Comparison of ENCODE assay signal across 8 cellular contexts in genomic region chr11:33016654-33017053, GRCh38. TPM values are rescaled to one million over a fixed set of nuclear protein-coding genes. Genes with fewer than 3 reads are reported as not detected.
DNase-seq lines count a peak whose midpoint lies in the region; ATAC-seq, FAIRE-seq and TF ChIP-seq lines count a peak whose summit lies in the region.

No MANE protein-coding gene starts in this region.

- H3K4me3 Mint-ChIP-seq in brain: peak overlapping the region; percentile 84 to 88 (median 86)

- peaks cover 20% of the 10 kb centered on the region for H3K27me3 Mint-ChIP-seq in brain

- peaks cover 0 to 3% (median 0%) of the 10 kb centered on the region in 5 experiments for H3K9me3 Mint-ChIP-seq in brain

- peaks cover 0 to 54% (median 35%) of the 10 kb centered on the region in 7 donors for H3K27me3 ChIP-seq in heart right ventricle

- H3K27ac ChIP-seq in heart right ventricle: no peak overlapping the region
- H3K27ac ChIP-seq in mesodermal cell (ENCODE audit: low read depth, low read length, severe bottlenecking): peak overlapping the region; percentile 71
- H3K27ac ChIP-seq in urinary bladder (ENCODE audit: low read depth): no peak overlapping the region

- WGBS in heart right ventricle, 2 donors: 67 to 70% methylated on average over 4 of the region's 4 CpGs
- 43 to 46% methylated on average over 3 to 4 of the region's 4 CpGs for WGBS in mesodermal cell (ENCODE audit: insufficient coverage in 2 of 2), 2 experiments
- 48% methylated on average over 4 of the region's 4 CpGs for WGBS in urinary bladder

- TF ChIP-seq CTCF in heart right ventricle (IDR thresholded peaks at IDR 0.05) (no peak), brain (conservative IDR thresholded peaks at IDR 0.05) (no peak)

- FAIRE-seq in GM19239 (lab: Jason Lieb, UNC): no peak

- H3K4me1 ChIP-seq in heart right ventricle (peaks cover 0 to 22% (median 6%) of the 10 kb centered on the region in 9 donors), mesodermal cell (ENCODE audit: control insufficient read depth, insufficient read depth, low read length, poor library complexity, severe bottlenecking) (peaks cover 9% of the 10 kb centered on the region), urinary bladder (ENCODE audit: insufficient read depth) (no peaks in the 10 kb centered on the region)

- peaks cover 34% of the 10 kb centered on the region for H3K4me1 Mint-ChIP-seq in brain

- H3K4me3 ChIP-seq in heart right ventricle: peak overlapping the region in 8 of 10 donors; percentile 43 to 63 (median 58)
- peak overlapping the region; percentile 56 for H3K4me3 ChIP-seq in mesodermal cell (ENCODE audit: extremely low read depth, insufficient read depth, low read length, poor library complexity, severe bottlenecking)
- peak overlapping the region; percentile 82 for H3K4me3 ChIP-seq in urinary bladder (ENCODE audit: low read depth, low read length)

- peak overlapping the region in 3 of 5 experiments; percentile 55 to 72 (median 67) for H3K27ac Mint-ChIP-seq in brain

- H3K9me3 ChIP-seq in heart right ventricle (no peaks in the 10 kb centered on the region), mesodermal cell (ENCODE audit: control insufficient read depth, low read length) (no peaks in the 10 kb centered on the region)

- DNase-seq in heart right ventricle (no peak), cardiac septum (ENCODE audit: low spot score) (no peak), NCI-H2107 treated with DMSO at 0.1 percent for 48 hours (lab: John Stamatoyannopoulos, UW; ENCODE audit: unreplicated experiment) (no peak), GM19239 (ENCODE audit: insufficient read length, low spot score) (no peak)

- H3K36me3 Mint-ChIP-seq in brain: no peaks in the 10 kb centered on the region

- intact Hi-C loops in heart right ventricle (cut with DNase I): no loop called here
- intact Hi-C loops in cardiac septum (cut with DNase I): no loop called here

- H3K36me3 ChIP-seq in heart right ventricle (no peaks in the 10 kb centered on the region), mesodermal cell (ENCODE audit: control insufficient read depth, insufficient read depth, low read length) (no peaks in the 10 kb centered on the region), urinary bladder (ENCODE audit: insufficient read depth) (no peaks in the 10 kb centered on the region)

- ATAC-seq in heart right ventricle (no peak), GM21825 (IDR thresholded peaks at IDR 0.05; ENCODE audit: unreplicated experiment) (no peak)

RNA-seq across cellular contexts. Expression of gene DEPDC7, which starts 1.0 kb away (rescaled TPM):
- total RNA-seq in heart right ventricle (under 1 TPM in 6 of 10 donors, not detected in 4; 0.17 to 0.59 (median 0.28) TPM), cardiac septum (0.30 TPM), urinary bladder (10.5 TPM)
- polyA plus RNA-seq in heart right ventricle (1 to 10 TPM in 1 of 2 donors, under 1 TPM in 1; 0.30 to 1.5 TPM), brain (ENCODE audit: insufficient read depth, low read depth, low replicate concordance) (3.6 TPM), urinary bladder (1.3 TPM)
- polyA plus RNA-seq in mesodermal cell (2013, experiment 1 of 2): 6.9 TPM
- 8.0 TPM for polyA plus RNA-seq in mesodermal cell (2013, experiment 2 of 2)

RNA-seq across cellular contexts. Expression of gene TCP11L1, which starts 22.7 kb away (rescaled TPM):
- total RNA-seq in heart right ventricle (1 to 10 TPM; 5.0 to 9.2 (median 6.5) TPM), cardiac septum (9.0 TPM), urinary bladder (22.7 TPM)
- polyA plus RNA-seq in heart right ventricle (1 to 10 TPM; 2.8 to 3.9 TPM), brain (ENCODE audit: insufficient read depth, low read depth, low replicate concordance) (8.1 TPM), urinary bladder (9.2 TPM)
- 16.3 TPM for polyA plus RNA-seq in mesodermal cell (2013, experiment 1 of 2)
- polyA plus RNA-seq in mesodermal cell (2013, experiment 2 of 2): 15.6 TPM
